8 cellular contexts compared by ENCODE assay signal in genomic region chr4:150078041-150078995, GRCh38. TPM values are rescaled to one million over a fixed set of nuclear protein-coding genes. Genes with fewer than 3 reads are reported as not detected.
DNase-seq lines count a peak whose midpoint lies in the region; ATAC-seq and TF ChIP-seq lines count a peak whose summit lies in the region.

TSS of gene DCLK2 (plus strand) at chr4:150078445. CDS start at chr4:150079028, 583 bp downstream.

- H3K9me3 ChIP-seq in SK-N-MC (ENCODE audit: low read depth, low read length) = no peaks in the 10 kb centered on the region

- no peaks in the 10 kb centered on the region for H3K27me3 ChIP-seq in dorsolateral prefrontal cortex

- no peak within 1 kb of the TSS for H3K27ac Mint-ChIP-seq in activated naive CD4-positive, alpha-beta T cell treated with anti-CD3 and anti-CD28 coated beads, Interleukin-2, amount 10 ng/mL, durations not matched to agents 7 days and 5 days
- no peak within 1 kb of the TSS for H3K27ac Mint-ChIP-seq in stimulated activated effector memory CD8-positive, alpha-beta T cell treated with anti-CD3 and anti-CD28 coated beads, Interleukin-12 subunit alpha, Interleukin-12 subunit beta, amount 100 ng/mL, for 72 hours

- H3K27me3 Mint-ChIP-seq in activated naive CD4-positive, alpha-beta T cell treated with anti-CD3 and anti-CD28 coated beads, Interleukin-2, amount 10 ng/mL, durations not matched to agents 7 days and 5 days = peaks cover 45% of the 10 kb centered on the region

- peaks cover 4% of the 10 kb centered on the region for H3K4me1 Mint-ChIP-seq in activated naive CD4-positive, alpha-beta T cell treated with anti-CD3 and anti-CD28 coated beads, Interleukin-2, amount 10 ng/mL, durations not matched to agents 7 days and 5 days
- no peaks in the 10 kb centered on the region for H3K4me1 Mint-ChIP-seq in stimulated activated effector memory CD8-positive, alpha-beta T cell treated with anti-CD3 and anti-CD28 coated beads, Interleukin-12 subunit alpha, Interleukin-12 subunit beta, amount 100 ng/mL, for 72 hours

- no peaks in the 10 kb centered on the region for H3K36me3 ChIP-seq in SK-N-MC (ENCODE audit: insufficient read depth, low read length)

- ATAC-seq in left lobe of liver = peak; percentile 85
- ATAC-seq in stimulated activated effector memory CD8-positive, alpha-beta T cell treated with anti-CD3 and anti-CD28 coated beads, Interleukin-12 subunit alpha, Interleukin-12 subunit beta, amount 100 ng/mL, for 72 hours = peak; percentile 43
- no peak for ATAC-seq in GM18517 (IDR thresholded peaks at IDR 0.05; ENCODE audit: unreplicated experiment)

- intact Hi-C loops in dorsolateral prefrontal cortex (cut with DNase I) = loop anchor here (5.0 to 10.0 kb wide), 3 partner anchors 136 to 166 kb away; no protein-coding TSS in a partner anchor

- TF ChIP-seq CTCF in LNCaP clone FGC (IDR thresholded peaks at IDR 0.05; ENCODE audit: control insufficient read depth, extremely low read depth, insufficient read depth) (no peak), dorsolateral prefrontal cortex (IDR thresholded peaks at IDR 0.05 in 54 of 56, conservative IDR thresholded peaks at IDR 0.05 in 2 of 56; ENCODE audit: low read depth in 1 of 56, partially characterized antibody in 56 of 56) (no peak)

- no peaks in the 10 kb centered on the region for H3K9me3 Mint-ChIP-seq in activated naive CD4-positive, alpha-beta T cell treated with anti-CD3 and anti-CD28 coated beads, Interleukin-2, amount 10 ng/mL, durations not matched to agents 7 days and 5 days
- peaks cover 2% of the 10 kb centered on the region for H3K9me3 Mint-ChIP-seq in stimulated activated effector memory CD8-positive, alpha-beta T cell treated with anti-CD3 and anti-CD28 coated beads, Interleukin-12 subunit alpha, Interleukin-12 subunit beta, amount 100 ng/mL, for 72 hours

- CTCF ChIA-PET in activated naive CD4-positive, alpha-beta T cell treated with anti-CD3 and anti-CD28 coated beads, Interleukin-2, amount 10 ng/mL, durations not matched to agents 7 days and 5 days (lab: Charles Lee) = no interaction called here

- H3K9ac ChIP-seq in SK-N-MC (ENCODE audit: insufficient read length) = peak within 1 kb of the TSS; percentile 56

- H3K27ac ChIP-seq in SK-N-MC = no peak within 1 kb of the TSS
- peak within 1 kb of the TSS in 58 of 59 donors; percentile 30 to 92 (median 82) for H3K27ac ChIP-seq in dorsolateral prefrontal cortex

- no peaks in the 10 kb centered on the region for H3K36me3 Mint-ChIP-seq in activated naive CD4-positive, alpha-beta T cell treated with anti-CD3 and anti-CD28 coated beads, Interleukin-2, amount 10 ng/mL, durations not matched to agents 7 days and 5 days
- H3K36me3 Mint-ChIP-seq in stimulated activated effector memory CD8-positive, alpha-beta T cell treated with anti-CD3 and anti-CD28 coated beads, Interleukin-12 subunit alpha, Interleukin-12 subunit beta, amount 100 ng/mL, for 72 hours = no peaks in the 10 kb centered on the region

- peak; percentile 23 for DNase-seq in activated naive CD4-positive, alpha-beta T cell treated with anti-CD3 and anti-CD28 coated beads, Interleukin-2, amount 10 ng/mL, durations not matched to agents 7 days and 5 days
- DNase-seq in activated naive CD4-positive, alpha-beta T cell (lab: John Stamatoyannopoulos, UW) = no peak
- DNase-seq in LNCaP clone FGC (ENCODE audit: low read depth) = peak; percentile 31
- no peak for DNase-seq in SK-N-MC (ENCODE audit: low read depth, low spot score)
- DNase-seq in dorsolateral prefrontal cortex = peak; percentile 36 to 79 (median 67)
- DNase-seq in left lobe of liver (ENCODE audit: low spot score) = peak; percentile 66
- DNase-seq in stimulated activated effector memory CD8-positive, alpha-beta T cell treated with anti-CD3 and anti-CD28 coated beads, Interleukin-12 subunit alpha, Interleukin-12 subunit beta, amount 100 ng/mL, for 72 hours (ENCODE audit: low spot score in 2 of 2) = peak in 1 of 2 donors; percentile 2

- H3K4me3 Mint-ChIP-seq in activated naive CD4-positive, alpha-beta T cell treated with anti-CD3 and anti-CD28 coated beads, Interleukin-2, amount 10 ng/mL, durations not matched to agents 7 days and 5 days = peak within 1 kb of the TSS; percentile 52
- peak within 1 kb of the TSS; percentile 53 for H3K4me3 Mint-ChIP-seq in stimulated activated effector memory CD8-positive, alpha-beta T cell treated with anti-CD3 and anti-CD28 coated beads, Interleukin-12 subunit alpha, Interleukin-12 subunit beta, amount 100 ng/mL, for 72 hours

- H3K4me3 ChIP-seq in LNCaP clone FGC (ENCODE audit: low read depth, low read length) (peak within 1 kb of the TSS; percentile 64), SK-N-MC (peak within 1 kb of the TSS; percentile 85), dorsolateral prefrontal cortex (peak within 1 kb of the TSS; percentile 60 to 93 (median 82))

RNA-seq across cellular contexts. Expression of gene DCLK2, which starts in this region (rescaled TPM):
- total RNA-seq in dorsolateral prefrontal cortex (100 to 1,000 TPM in 15 of 120 experiments, 10 to 100 TPM in 105; 56.6 to 129 (median 86.3) TPM), left lobe of liver (0.68 TPM)

Comparison
In these comparisons a context has a peak if more than half of its experiments do, and no peak if none do; other contexts are left out.
1. RNA of gene DCLK2 (total RNA-seq): 56.6 to 129 TPM in dorsolateral prefrontal cortex; 0.68 TPM in left lobe of liver (single experiment); every median in the first group is over 10 times any median in the second.
2. DNase-seq: peak in activated naive CD4-positive, alpha-beta T cell treated with anti-CD3 and anti-CD28 coated beads, Interleukin-2, amount 10 ng/mL, durations not matched to agents 7 days and 5 days (single experiment), LNCaP clone FGC (single experiment) and dorsolateral prefrontal cortex (10 of 10); none in activated naive CD4-positive, alpha-beta T cell (0 of 4) and SK-N-MC (single experiment).
3. Peak in DNase-seq and ATAC-seq in left lobe of liver; RNA of the gene not detected or under 1 TPM.
4. Peak in every context shown above with its lines, with median percentiles within 50 percentile points of each other: H3K4me3 ChIP-seq.